8 cellular contexts compared by ENCODE assay signal in the genomic region with DNA sequence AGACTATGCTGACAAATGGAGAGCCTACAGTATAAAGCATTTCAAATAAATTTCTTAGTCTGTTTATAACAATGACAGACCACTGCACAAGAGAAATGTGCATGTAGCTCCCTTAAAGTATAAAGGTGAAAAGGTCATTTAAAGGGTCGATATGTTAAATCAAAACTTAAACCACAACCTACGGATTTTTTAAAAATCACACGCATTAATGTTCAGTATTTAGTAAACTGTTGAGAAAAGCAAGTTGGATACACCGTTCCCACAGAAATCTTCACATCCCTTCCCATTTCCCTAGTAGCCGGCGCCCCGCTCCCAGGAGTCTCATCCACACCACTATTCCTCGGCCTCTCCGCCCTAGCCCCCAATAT.
DNase-seq lines count a peak whose midpoint lies in the region.

No MANE protein-coding gene starts in this region.

- H3K4me1 ChIP-seq in ACC112 (ENCODE audit: control insufficient read depth, insufficient read depth, low read length, unreplicated experiment) (peaks cover 19% of the 10 kb centered on the region), mucosa of stomach (ENCODE audit: control insufficient read depth, insufficient read depth, low read length) (no peaks in the 10 kb centered on the region)

- H3K36me3 Mint-ChIP-seq in dendritic cell treated with granulocyte-macrophage colony-stimulating factor and Interleukin-4, amounts not matched to agents 40 ng/mL and 50 ng/mL, for 4 days (ENCODE audit: low read depth), result peaks cover 22% of the 10 kb centered on the region

- H3K9ac ChIP-seq in mucosa of stomach (ENCODE audit: low read length), result peak overlapping the region; percentile 96

- intact Hi-C loops in dendritic cell treated with granulocyte-macrophage colony-stimulating factor and Interleukin-4, amounts not matched to agents 40 ng/mL and 50 ng/mL, for 4 days (cut with micrococcal nuclease), result loop anchor here (1.0 to 5.0 kb wide), 2 partner anchors 134 to 171 kb away; partner anchors contain the start of gene TOGARAM1

- H3K27me3 ChIP-seq in ACC112 (ENCODE audit: insufficient read depth, low read length), result no peaks in the 10 kb centered on the region
- H3K27me3 ChIP-seq in mucosa of stomach (ENCODE audit: control insufficient read depth, insufficient read depth, low read length), result no peaks in the 10 kb centered on the region

- no peaks in the 10 kb centered on the region for H3K9me3 Mint-ChIP-seq in dendritic cell treated with granulocyte-macrophage colony-stimulating factor and Interleukin-4, amounts not matched to agents 40 ng/mL and 50 ng/mL, for 4 days

- H3K36me3 ChIP-seq in ACC112 (ENCODE audit: insufficient read depth, low read length) (no peaks in the 10 kb centered on the region; the same call in 1 of the 2 replicates), KOPT-K1 (ENCODE audit: insufficient read depth, low read length) (peaks cover 8% of the 10 kb centered on the region), mucosa of stomach (ENCODE audit: control insufficient read depth, insufficient read depth, low read length) (no peaks in the 10 kb centered on the region)

- H3K4me3 Mint-ChIP-seq in dendritic cell treated with granulocyte-macrophage colony-stimulating factor and Interleukin-4, amounts not matched to agents 40 ng/mL and 50 ng/mL, for 4 days, result peak overlapping the region; percentile 95

- peaks cover 21% of the 10 kb centered on the region for H3K4me1 Mint-ChIP-seq in dendritic cell treated with granulocyte-macrophage colony-stimulating factor and Interleukin-4, amounts not matched to agents 40 ng/mL and 50 ng/mL, for 4 days (ENCODE audit: low read depth)

- peaks cover 61% of the 10 kb centered on the region for H3K79me2 ChIP-seq in ACC112 (ENCODE audit: control insufficient read depth, insufficient read depth, low read length, unreplicated experiment)

- H3K9me3 ChIP-seq in KOPT-K1 (ENCODE audit: insufficient read depth, low read length, poor library complexity, severe bottlenecking) (no peaks in the 10 kb centered on the region), mucosa of stomach (ENCODE audit: control insufficient read depth, low read length) (no peaks in the 10 kb centered on the region)

- peak overlapping the region; percentile 92 for H3K4me3 ChIP-seq in ACC112 (ENCODE audit: low read depth, low read length)
- peak overlapping the region; percentile 78 for H3K4me3 ChIP-seq in mucosa of stomach (ENCODE audit: low read length)

- DNase-seq in islet precursor cell (no peak), superior temporal gyrus (ENCODE audit: extremely low spot score) (no peak), HCEC 1CT (no peak), cerebellar nuclear complex (lab: John Stamatoyannopoulos, UW) (no peak)

- peak overlapping the region; percentile 83 for H2AFZ ChIP-seq in ACC112 (ENCODE audit: low read length, unreplicated experiment)

- H3K27me3 Mint-ChIP-seq in dendritic cell treated with granulocyte-macrophage colony-stimulating factor and Interleukin-4, amounts not matched to agents 40 ng/mL and 50 ng/mL, for 4 days, result no peaks in the 10 kb centered on the region

- peak overlapping the region; percentile 55 for H3K27ac ChIP-seq in ACC112 (ENCODE audit: low read depth, low read length)
- peak overlapping the region; percentile 84 for H3K27ac ChIP-seq in KOPT-K1 (ENCODE audit: low read depth, low read length, poor library complexity, severe bottlenecking)

- H3K27ac Mint-ChIP-seq in dendritic cell treated with granulocyte-macrophage colony-stimulating factor and Interleukin-4, amounts not matched to agents 40 ng/mL and 50 ng/mL, for 4 days, result peak overlapping the region; percentile 96
